In genomic region chr4:38055566-38055965, GRCh38 we compare ENCODE assay signal across 10 cellular contexts.
DNase-seq lines count a peak whose midpoint lies in the region; ATAC-seq and TF ChIP-seq lines count a peak whose summit lies in the region.
"Had no signal": no experiment of that assay in that cellular context is flagged by ENCODE, and none has a peak within 500 bp of the region (broad histone marks: within the 10 kb centered on the region; RNA-seq: fewer than 3 reads in every experiment).

No MANE protein-coding gene starts in this region.

- H3K4me2 ChIP-seq in Karpas-422 (ENCODE audit: low read depth, low read length, poor library complexity, severe bottlenecking), result no peak overlapping the region

- peaks cover 50% of the 10 kb centered on the region for H3K36me3 Mint-ChIP-seq in endodermal cell (ENCODE audit: low read depth)

- H3K27ac Mint-ChIP-seq in endodermal cell, result peak overlapping the region; percentile 84
- H3K27ac Mint-ChIP-seq: activated naive CD8-positive, alpha-beta T cell treated with anti-CD3 and anti-CD28 coated beads for 36 hours; progenitor cell of endocrine pancreas had no signal

- no peak for TF ChIP-seq EP300 in upper lobe of left lung (IDR thresholded peaks at IDR 0.05)

- H3K27me3 ChIP-seq in endodermal cell (ENCODE audit: control insufficient read depth, insufficient read depth, low read length, poor library complexity, severe bottlenecking) (no peaks in the 10 kb centered on the region), lower lobe of right lung (ENCODE audit: low read depth) (no peaks in the 10 kb centered on the region), upper lobe of left lung (no peaks in the 10 kb centered on the region), Peyer's patch (no peaks in the 10 kb centered on the region), Karpas-422 (ENCODE audit: low read length) (no peaks in the 10 kb centered on the region)

- no peak for TF ChIP-seq POLR2A in upper lobe of left lung (IDR thresholded peaks at IDR 0.05)
- no peak for TF ChIP-seq POLR2A in Peyer's patch (IDR thresholded peaks at IDR 0.05)

- H3K4me1 ChIP-seq in endodermal cell (ENCODE audit: control insufficient read depth, insufficient read depth, low read length), result no peaks in the 10 kb centered on the region
- peaks cover 12% of the 10 kb centered on the region for H3K4me1 ChIP-seq in lower lobe of right lung
- H3K4me1 ChIP-seq in upper lobe of left lung, result peaks cover 3 to 10% (median 6%) of the 10 kb centered on the region in 4 donors
- peaks cover 0 to 10% (median 0%) of the 10 kb centered on the region in 4 donors for H3K4me1 ChIP-seq in Peyer's patch
- peaks cover 31% of the 10 kb centered on the region for H3K4me1 ChIP-seq in Karpas-422 (ENCODE audit: low read length)

- H3K9ac ChIP-seq in endodermal cell (ENCODE audit: extremely low read depth, low read length, poor library complexity, severe bottlenecking) (no peak overlapping the region), Karpas-422 (ENCODE audit: low read length) (no peak overlapping the region)

- no peaks in the 10 kb centered on the region for H3K79me2 ChIP-seq in Karpas-422 (ENCODE audit: low read length)

- no peaks in the 10 kb centered on the region for H3K9me3 Mint-ChIP-seq in endodermal cell
- H3K9me3 Mint-ChIP-seq: activated naive CD8-positive, alpha-beta T cell treated with anti-CD3 and anti-CD28 coated beads for 36 hours had no signal

- no peak overlapping the region for H2AFZ ChIP-seq in Karpas-422 (ENCODE audit: low read length)

- H3K27me3 Mint-ChIP-seq in endodermal cell (ENCODE audit: insufficient read depth), result no peaks in the 10 kb centered on the region
- H3K27me3 Mint-ChIP-seq: activated naive CD8-positive, alpha-beta T cell treated with anti-CD3 and anti-CD28 coated beads for 36 hours; progenitor cell of endocrine pancreas had no signal

- H3K9me3 ChIP-seq in endodermal cell (ENCODE audit: control insufficient read depth, low read length), result no peaks in the 10 kb centered on the region
- no peaks in the 10 kb centered on the region for H3K9me3 ChIP-seq in lower lobe of right lung
- H3K9me3 ChIP-seq in upper lobe of left lung, result no peaks in the 10 kb centered on the region
- no peaks in the 10 kb centered on the region for H3K9me3 ChIP-seq in Peyer's patch
- no peaks in the 10 kb centered on the region for H3K9me3 ChIP-seq in Karpas-422 (ENCODE audit: low read length)

- DNase-seq in NCI-H1694 (lab: John Stamatoyannopoulos, UW), result peak; percentile 4
- no peak for DNase-seq in NCI-H1694 treated with DMSO at 0.1 percent for 48 hours (lab: John Stamatoyannopoulos, UW)
- DNase-seq in endodermal cell, result peak; percentile 72
- DNase-seq in lower lobe of right lung, result no peak
- no peak for DNase-seq in upper lobe of left lung
- no peak for DNase-seq in Peyer's patch
- DNase-seq in Karpas-422, result no peak
- no peak for DNase-seq in ureter (ENCODE audit: low spot score)
- DNase-seq: activated naive CD8-positive, alpha-beta T cell treated with anti-CD3 and anti-CD28 coated beads for 36 hours had no signal

- no peaks in the 10 kb centered on the region for H3K9me2 ChIP-seq in Karpas-422 (replicated peaks; ENCODE audit: insufficient read depth, low read length)

- intact Hi-C loops in lower lobe of right lung (cut with DNase I), result no loop called here

- no peaks in the 10 kb centered on the region for H4K20me1 ChIP-seq in Karpas-422 (ENCODE audit: insufficient read depth, low read depth, low read length)

- H3K27ac ChIP-seq in endodermal cell (ENCODE audit: low read depth, low read length), result no peak overlapping the region
- peak overlapping the region; percentile 65 for H3K27ac ChIP-seq in lower lobe of right lung
- H3K27ac ChIP-seq in upper lobe of left lung, result peak overlapping the region; percentile 50 to 79 (median 66)
- peak overlapping the region in 2 of 4 donors; percentile 48 to 49 for H3K27ac ChIP-seq in Peyer's patch
- H3K27ac ChIP-seq in Karpas-422 (ENCODE audit: low read length), result no peak overlapping the region

- TF ChIP-seq CTCF in endodermal cell (conservative IDR thresholded peaks at IDR 0.05) (peak; percentile 45), lower lobe of right lung (IDR thresholded peaks at IDR 0.05) (no peak), upper lobe of left lung (IDR thresholded peaks at IDR 0.05) (no peak), Peyer's patch (IDR thresholded peaks at IDR 0.05) (no peak)

- no peak overlapping the region for H3K4me3 Mint-ChIP-seq in endodermal cell
- H3K4me3 Mint-ChIP-seq: activated naive CD8-positive, alpha-beta T cell treated with anti-CD3 and anti-CD28 coated beads for 36 hours had no signal

- peaks cover 37% of the 10 kb centered on the region for H3K36me3 ChIP-seq in endodermal cell (ENCODE audit: control insufficient read depth, insufficient read depth, low read length)
- peaks cover 52% of the 10 kb centered on the region for H3K36me3 ChIP-seq in lower lobe of right lung
- peaks cover 0 to 30% (median 16%) of the 10 kb centered on the region in 4 donors for H3K36me3 ChIP-seq in upper lobe of left lung
- peaks cover 0 to 35% (median 0%) of the 10 kb centered on the region in 3 donors for H3K36me3 ChIP-seq in Peyer's patch
- H3K36me3 ChIP-seq in Karpas-422 (ENCODE audit: insufficient read depth, low read length), result no peaks in the 10 kb centered on the region

- ATAC-seq in lower lobe of right lung (peak; percentile 18 to 25), upper lobe of left lung (ENCODE audit: low FRiP score in 2 of 2) (peak; percentile 15 to 34)

- H3K4me1 Mint-ChIP-seq in endodermal cell, result no peaks in the 10 kb centered on the region
- H3K4me1 Mint-ChIP-seq: activated naive CD8-positive, alpha-beta T cell treated with anti-CD3 and anti-CD28 coated beads for 36 hours had no signal

- H3K4me3 ChIP-seq in endodermal cell (ENCODE audit: low read length) (no peak overlapping the region), lower lobe of right lung (no peak overlapping the region), upper lobe of left lung (no peak overlapping the region), Peyer's patch (no peak overlapping the region), Karpas-422 (ENCODE audit: low read length) (no peak overlapping the region)

- 75 to 89% methylated on average over 5 to 8 of the region's 8 CpGs for WGBS in endodermal cell (ENCODE audit: insufficient coverage in 1 of 2, insufficient read length in 1 of 2), 2 experiments
- WGBS in upper lobe of left lung, 2 donors, result 55 to 69% methylated on average over 8 of the region's 8 CpGs

Comparison
In these comparisons a context has a peak if more than half of its experiments do, and no peak if none do; other contexts are left out.
1. DNase-seq: peak in NCI-H1694 (single experiment) and endodermal cell (single experiment); none in NCI-H1694 treated with DMSO at 0.1 percent for 48 hours (single experiment), lower lobe of right lung (single experiment), upper lobe of left lung (0 of 2), Peyer's patch (0 of 3), Karpas-422 (single experiment) and ureter (single experiment).
2. H3K27ac ChIP-seq: peak in lower lobe of right lung (single experiment) and upper lobe of left lung (4 of 4); none in endodermal cell (single experiment) and Karpas-422 (single experiment).